22 cellular contexts compared by ENCODE assay signal in the genomic region with DNA sequence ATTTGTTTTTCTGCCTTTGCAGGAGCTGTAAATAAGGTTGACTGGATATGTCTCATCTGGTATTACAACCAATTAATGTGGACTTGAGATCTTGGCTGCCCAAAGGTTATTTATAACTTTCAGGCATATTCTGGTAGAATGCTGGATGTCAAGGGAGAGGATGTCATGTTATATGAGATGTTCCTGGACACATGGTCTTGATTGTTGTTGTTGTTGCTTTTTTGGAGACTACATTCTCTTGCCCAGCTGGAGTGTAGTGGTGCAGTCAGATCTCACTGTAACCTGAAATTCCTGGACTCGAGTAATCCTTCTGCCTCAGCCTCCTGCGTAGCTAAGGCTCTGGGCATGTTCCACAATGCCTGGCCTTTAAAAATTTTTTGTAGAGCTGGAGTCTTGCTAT.
DNase-seq lines count a peak whose midpoint lies in the region; ATAC-seq, FAIRE-seq and TF ChIP-seq lines count a peak whose summit lies in the region.
"Had no signal": no experiment of that assay in that cellular context is flagged by ENCODE, and none has a peak within 500 bp of the region (broad histone marks: within the 10 kb centered on the region; RNA-seq: fewer than 3 reads in every experiment).

No MANE protein-coding gene starts in this region.

- peaks cover 9% of the 10 kb centered on the region for H3K4me1 Mint-ChIP-seq in astrocyte (ENCODE audit: low read depth, unreplicated experiment)

- no peak for TF ChIP-seq CTCF in astrocyte (IDR thresholded peaks at IDR 0.05; ENCODE audit: insufficient read depth, low read depth, low read length)
- no peak for TF ChIP-seq CTCF in gastrocnemius medialis (IDR thresholded peaks at IDR 0.05 in 4 of 5, conservative IDR thresholded peaks at IDR 0.05 in 1 of 5)

- H3K4me3 ChIP-seq in astrocyte (ENCODE audit: insufficient read depth, low read depth, low read length), result no peak overlapping the region
- H3K4me3 ChIP-seq in gastrocnemius medialis, result no peak overlapping the region
- H3K4me3 ChIP-seq: GM23248, HAP-1 had no signal

- H3K4me2 ChIP-seq in astrocyte (ENCODE audit: low read length), result no peak overlapping the region

- no peaks in the 10 kb centered on the region for H3K27me3 Mint-ChIP-seq in astrocyte (ENCODE audit: low read depth, unreplicated experiment)
- H3K27me3 Mint-ChIP-seq: CD4-positive, CD25-positive, alpha-beta regulatory T cell; IgD-negative memory B cell had no signal

- intact Hi-C loops in gastrocnemius medialis (cut with DNase I; ENCODE audit: low total_unique reads) (no loop called here), sciatic nerve (cut with DNase I) (no loop called here)

- no peaks in the 10 kb centered on the region for H3K79me2 ChIP-seq in astrocyte (ENCODE audit: insufficient read depth, low read length)

- no peak overlapping the region for H3K27ac ChIP-seq in astrocyte (ENCODE audit: low read depth, low read length)
- peak overlapping the region in 1 of 4 donors; percentile 56 for H3K27ac ChIP-seq in gastrocnemius medialis
- H3K27ac ChIP-seq: GM23248, HL-60 had no signal

- H3K27ac Mint-ChIP-seq in astrocyte (ENCODE audit: unreplicated experiment), result no peak overlapping the region
- H3K27ac Mint-ChIP-seq: IgD-negative memory B cell had no signal

- H2AFZ ChIP-seq in astrocyte (ENCODE audit: low read depth, low read length), result no peak overlapping the region
- H2AFZ ChIP-seq: GM23248 had no signal

- in situ Hi-C loops in gastrocnemius medialis (cut with MboI; ENCODE audit: low sequenced_read_pairs in 4 of 4), result no loop called here

- H3K27me3 ChIP-seq in astrocyte (ENCODE audit: insufficient read depth, low read length) (no peaks in the 10 kb centered on the region), gastrocnemius medialis (no peaks in the 10 kb centered on the region)
- H3K27me3 ChIP-seq: BE2C had no signal

- H3K36me3 Mint-ChIP-seq in astrocyte (ENCODE audit: low read depth, unreplicated experiment), result peaks cover 7% of the 10 kb centered on the region

- H3K4me3 Mint-ChIP-seq in astrocyte (ENCODE audit: unreplicated experiment), result no peak overlapping the region
- H3K4me3 Mint-ChIP-seq: CD4-positive, CD25-positive, alpha-beta regulatory T cell; IgD-negative memory B cell had no signal

- DNase-seq in LHCN-M2 (ENCODE audit: low read depth) (peak; percentile 18), astrocyte (ENCODE audit: low read depth) (no peak), myocyte (ENCODE audit: low read depth) (peak; percentile 82), gastrocnemius medialis (peak in 1 of 2 donors; percentile 3), sciatic nerve (ENCODE audit: low spot score) (no peak), HT-29 (ENCODE audit: low spot score) (no peak)
- DNase-seq: ACHN; BE2C; C1 segment of cervical spinal cord; CD4-positive, CD25-positive, alpha-beta regulatory T cell; DMS153; DMS79; GDM1; GM23248 had no signal

- no peaks in the 10 kb centered on the region for H3K36me3 ChIP-seq in astrocyte (ENCODE audit: insufficient read depth, low read length)
- H3K36me3 ChIP-seq in gastrocnemius medialis, result peaks cover 0 to 1% of the 10 kb centered on the region in 2 donors

- no peak for TF ChIP-seq POLR2A in gastrocnemius medialis (IDR thresholded peaks at IDR 0.05)

- no peak overlapping the region for H3K9ac ChIP-seq in astrocyte (ENCODE audit: low read length)
- H3K9ac ChIP-seq: GM23248 had no signal

- H3K9me3 Mint-ChIP-seq in astrocyte (ENCODE audit: unreplicated experiment), result peaks cover 2% of the 10 kb centered on the region

- H3K9me3 ChIP-seq in astrocyte (ENCODE audit: insufficient read depth, low read depth, low read length) (no peaks in the 10 kb centered on the region), gastrocnemius medialis (no peaks in the 10 kb centered on the region)
- H3K9me3 ChIP-seq: BE2C had no signal

- no peaks in the 10 kb centered on the region for H3K4me1 ChIP-seq in astrocyte (ENCODE audit: insufficient read depth, low read length)
- H3K4me1 ChIP-seq in gastrocnemius medialis, result peaks cover 28 to 35% of the 10 kb centered on the region in 2 donors

- FAIRE-seq in astrocyte (lab: Jason Lieb, UNC), result peak; percentile 29
- FAIRE-seq: A204.1, GM12892, GM18507, HTR-8/SVneo had no signal

- no peaks in the 10 kb centered on the region for H4K20me1 ChIP-seq in astrocyte (ENCODE audit: insufficient read depth, low read length)

- peak; percentile 24 to 91 for ATAC-seq in gastrocnemius medialis
- no peak for ATAC-seq in sciatic nerve
- no peak for ATAC-seq in HG03159 (IDR thresholded peaks at IDR 0.05; ENCODE audit: unreplicated experiment)

Comparison
In these comparisons a context has a peak if more than half of its experiments do, and no peak if none do; other contexts are left out.
1. DNase-seq: peak in LHCN-M2 (single experiment) and myocyte (single experiment); none in astrocyte (single experiment), sciatic nerve (single experiment) and HT-29 (single experiment).
2. ATAC-seq: peak in gastrocnemius medialis (2 of 2); none in sciatic nerve (single experiment) and HG03159 (single experiment).